ENCODE assay signal across 17 cellular contexts in the genomic region with DNA sequence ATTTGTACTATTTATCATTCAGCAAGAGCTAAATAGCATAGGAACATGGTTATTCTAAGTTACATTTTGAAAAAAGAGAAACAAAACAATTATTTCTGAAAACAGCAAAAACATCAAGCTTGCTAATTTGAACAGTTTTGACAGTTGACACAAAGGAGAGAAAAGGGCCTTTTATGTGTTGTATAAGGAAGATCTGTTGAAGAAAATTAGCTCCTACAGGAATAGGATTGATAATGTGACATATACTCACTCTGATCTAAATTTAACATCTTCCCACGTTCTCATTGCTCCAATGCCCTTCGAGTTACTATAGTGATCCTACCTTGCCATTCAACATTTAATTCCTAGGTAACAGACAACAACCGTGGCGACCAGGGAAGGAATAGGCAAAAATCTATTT.
A peak's percentile ranks its signal among the peaks of the same experiment; 100 is the strongest.
DNase-seq lines count a peak whose midpoint lies in the region; ATAC-seq and TF ChIP-seq lines count a peak whose summit lies in the region.
"Had no signal": no experiment of that assay in that cellular context is flagged by ENCODE, and none has a peak within 500 bp of the region (broad histone marks: within the 10 kb centered on the region; RNA-seq: fewer than 3 reads in every experiment).

No MANE protein-coding gene starts in this region.

- no peaks in the 10 kb centered on the region for H3K36me3 Mint-ChIP-seq in neural progenitor cell
- H3K36me3 Mint-ChIP-seq in type B pancreatic cell = no peaks in the 10 kb centered on the region
- H3K36me3 Mint-ChIP-seq: CD14-positive monocyte; CD4-positive, alpha-beta memory T cell had no signal

- H2BK12ac ChIP-seq in mesenchymal stem cell (ENCODE audit: low read length in 2 of 2) = no peak overlapping the region

- H3F3A ChIP-seq in neural progenitor cell (ENCODE audit: low read depth) = peaks cover 5% of the 10 kb centered on the region

- H3K4ac ChIP-seq in mesenchymal stem cell (ENCODE audit: low read depth in 1 of 2, low read length in 2 of 2) = no peak overlapping the region

- H3K9me3 ChIP-seq in SK-N-MC (ENCODE audit: low read depth, low read length) (no peaks in the 10 kb centered on the region), mesenchymal stem cell (ENCODE audit: control insufficient read depth, low read length) (no peaks in the 10 kb centered on the region), neural progenitor cell (ENCODE audit: low read depth) (no peaks in the 10 kb centered on the region)
- H3K9me3 ChIP-seq: BLaER1 had no signal

- no peaks in the 10 kb centered on the region for H3K4me1 ChIP-seq in mesenchymal stem cell (ENCODE audit: control insufficient read depth, insufficient read depth, low read depth, low read length)
- H3K4me1 ChIP-seq in neural progenitor cell = peaks cover 26% of the 10 kb centered on the region
- H3K4me1 ChIP-seq: BLaER1 had no signal

- no peak overlapping the region for H2BK120ac ChIP-seq in mesenchymal stem cell (ENCODE audit: low read depth, low read length)

- H3K4me3 Mint-ChIP-seq in neural progenitor cell = no peak overlapping the region
- H3K4me3 Mint-ChIP-seq in type B pancreatic cell = no peak overlapping the region
- H3K4me3 Mint-ChIP-seq: CD14-positive monocyte; CD4-positive, alpha-beta memory T cell; GM23338 had no signal

- no peak overlapping the region for H3K18ac ChIP-seq in mesenchymal stem cell (ENCODE audit: low read depth in 1 of 2, low read length in 2 of 2)

- no peak for DNase-seq in SK-N-MC (ENCODE audit: low read depth, low spot score)
- no peak for DNase-seq in mesenchymal stem cell
- DNase-seq in neural progenitor cell (ENCODE audit: low spot score) = no peak
- DNase-seq in type B pancreatic cell (ENCODE audit: extremely low spot score, unreplicated experiment) = no peak
- no peak for DNase-seq in retina
- DNase-seq in GM13976 (ENCODE audit: low spot score) = no peak
- DNase-seq: 8988T; CD4-positive, alpha-beta memory T cell; DMS153; DMS79; GDM1; HCEC 1CT had no signal

- no peaks in the 10 kb centered on the region for H3K79me2 ChIP-seq in neural progenitor cell (ENCODE audit: low read depth)

- H3K9ac ChIP-seq in SK-N-MC (ENCODE audit: insufficient read length) = peak overlapping the region; percentile 25
- peak overlapping the region; percentile 53 for H3K9ac ChIP-seq in mesenchymal stem cell (ENCODE audit: low read length)
- no peak overlapping the region for H3K9ac ChIP-seq in neural progenitor cell
- H3K9ac ChIP-seq: BLaER1 had no signal

- H3K4me2 ChIP-seq in mesenchymal stem cell (ENCODE audit: low read length, poor library complexity, severe bottlenecking) (no peak overlapping the region), neural progenitor cell (peak overlapping the region; percentile 25)
- H3K4me2 ChIP-seq: BLaER1, GM23338 had no signal

- H3K36me3 ChIP-seq in SK-N-MC (ENCODE audit: insufficient read depth, low read length) = no peaks in the 10 kb centered on the region
- no peaks in the 10 kb centered on the region for H3K36me3 ChIP-seq in mesenchymal stem cell (ENCODE audit: control insufficient read depth in 1 of 2, insufficient read depth in 2 of 2, low read depth in 1 of 2, low read length in 2 of 2)
- no peaks in the 10 kb centered on the region for H3K36me3 ChIP-seq in neural progenitor cell
- H3K36me3 ChIP-seq: BLaER1 had no signal

- H3K23ac ChIP-seq in mesenchymal stem cell (ENCODE audit: low read length in 2 of 2) = no peak overlapping the region

- no peak overlapping the region for H2BK5ac ChIP-seq in mesenchymal stem cell (ENCODE audit: low read depth, low read length, poor library complexity, severe bottlenecking)

- H3K4me1 Mint-ChIP-seq in neural progenitor cell (peaks cover 20% of the 10 kb centered on the region), type B pancreatic cell (ENCODE audit: unreplicated experiment) (peaks cover 15% of the 10 kb centered on the region)
- H3K4me1 Mint-ChIP-seq: CD14-positive monocyte; CD4-positive, alpha-beta memory T cell had no signal

- no peaks in the 10 kb centered on the region for H3K9me3 Mint-ChIP-seq in neural progenitor cell
- peaks cover 5% of the 10 kb centered on the region for H3K9me3 Mint-ChIP-seq in type B pancreatic cell
- H3K9me3 Mint-ChIP-seq: CD4-positive, alpha-beta memory T cell had no signal

- peaks cover 2 to 3% of the 10 kb centered on the region in 2 experiments for H3K27me3 ChIP-seq in mesenchymal stem cell (ENCODE audit: control insufficient read depth in 1 of 2, insufficient read depth in 1 of 2, low read length in 2 of 2)
- H3K27me3 ChIP-seq in neural progenitor cell = no peaks in the 10 kb centered on the region
- H3K27me3 ChIP-seq: BLaER1 had no signal

- in situ Hi-C loops in GM13976 (cut with MboI; ENCODE audit: low sequenced_read_pairs, unreplicated experiment) = loop anchor here (10.0 kb wide), 1 partner anchor 231 kb away; no protein-coding TSS in a partner anchor

- no peak overlapping the region for H3K4me3 ChIP-seq in SK-N-MC
- H3K4me3 ChIP-seq in mesenchymal stem cell (ENCODE audit: insufficient read depth in 1 of 2, low read depth in 1 of 2, low read length in 2 of 2) = no peak overlapping the region
- H3K4me3 ChIP-seq in neural progenitor cell = no peak overlapping the region
- H3K4me3 ChIP-seq: BLaER1, GM23338 had no signal

- H3K27ac ChIP-seq in SK-N-MC (no peak overlapping the region), mesenchymal stem cell (ENCODE audit: low read length, poor library complexity, severe bottlenecking) (no peak overlapping the region), neural progenitor cell (no peak overlapping the region)
- H3K27ac ChIP-seq: BLaER1, HL-60 had no signal

- H2AFZ ChIP-seq in mesenchymal stem cell (ENCODE audit: low read depth, low read length) = no peak overlapping the region
- H2AFZ ChIP-seq in neural progenitor cell (replicated peaks) = peak overlapping the region; percentile 11
- H2AFZ ChIP-seq: GM23338 had no signal

- TF ChIP-seq CTCF in neural progenitor cell (IDR thresholded peaks at IDR 0.05) (no peak), type B pancreatic cell (conservative IDR thresholded peaks at IDR 0.05) (no peak), GM13976 (IDR thresholded peaks at IDR 0.05; ENCODE audit: borderline replicate concordance, control extremely low read depth, extremely low read depth, insufficient read depth, missing control alignments) (no peak)

- no peak overlapping the region for H4K8ac ChIP-seq in mesenchymal stem cell (ENCODE audit: low read length)

- H3K27ac Mint-ChIP-seq in neural progenitor cell (no peak overlapping the region), type B pancreatic cell (peak overlapping the region; percentile 77)
- H3K27ac Mint-ChIP-seq: CD14-positive monocyte; CD4-positive, alpha-beta memory T cell; GM23338 had no signal

- no peak for ATAC-seq in HG03565 (IDR thresholded peaks at IDR 0.05; ENCODE audit: unreplicated experiment)
- ATAC-seq: GM23338 had no signal

- H4K91ac ChIP-seq in mesenchymal stem cell (ENCODE audit: low read length) = no peak overlapping the region

- no peak overlapping the region for H2BK15ac ChIP-seq in mesenchymal stem cell (ENCODE audit: low read depth, poor library complexity, severe bottlenecking)

- H2AK5ac ChIP-seq in mesenchymal stem cell (ENCODE audit: low read length, severe bottlenecking) = no peak overlapping the region

- no peaks in the 10 kb centered on the region for H3K79me1 ChIP-seq in mesenchymal stem cell (replicated peaks; ENCODE audit: low read length, poor library complexity, severe bottlenecking)

- H4K20me1 ChIP-seq in neural progenitor cell (ENCODE audit: low read depth) = no peaks in the 10 kb centered on the region
- H4K20me1 ChIP-seq: BLaER1 had no signal

- H3K27me3 Mint-ChIP-seq in neural progenitor cell (ENCODE audit: insufficient read depth, low read depth) (no peaks in the 10 kb centered on the region), type B pancreatic cell (no peaks in the 10 kb centered on the region)

- 40% methylated on average over 1 of the region's 4 CpGs for WGBS in mesenchymal stem cell

- no peak overlapping the region for H3K14ac ChIP-seq in mesenchymal stem cell (ENCODE audit: low read length in 2 of 2)
